Comparison of ENCODE assay signal across 23 cellular contexts in the genomic region with DNA sequence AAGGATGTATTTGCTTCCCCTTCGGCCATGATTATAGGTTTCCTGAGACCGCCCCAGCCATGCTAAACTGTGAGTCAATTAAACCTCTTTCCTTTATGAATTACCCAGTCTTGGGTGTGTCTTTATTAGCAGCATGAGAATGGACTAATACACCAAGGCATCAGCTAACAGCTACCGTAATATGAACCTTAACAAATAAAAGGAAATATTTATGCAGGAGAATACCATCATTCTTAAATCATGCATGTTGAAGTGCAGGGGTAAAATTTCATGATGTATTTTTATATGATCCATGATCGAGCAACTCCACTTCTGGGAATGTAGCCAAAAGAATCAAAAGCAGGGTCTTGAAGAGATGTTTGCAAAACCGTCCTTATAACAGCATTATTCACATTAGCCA.
"Had no signal": no experiment of that assay in that cellular context is flagged by ENCODE, and none has a peak within 500 bp of the region (broad histone marks: within the 10 kb centered on the region; RNA-seq: fewer than 3 reads in every experiment).

No MANE protein-coding gene starts in this region.

- H3K36me3 ChIP-seq: esophagus squamous epithelium, heart right ventricle, left ventricle myocardium inferior, sigmoid colon, spleen, thoracic aorta, upper lobe of left lung had no signal

- H3K4me3 ChIP-seq: esophagus squamous epithelium, heart right ventricle, left ventricle myocardium inferior, sigmoid colon, spleen, thoracic aorta, upper lobe of left lung had no signal

- ATAC-seq: activated CD8-positive, alpha-beta T cell treated with anti-CD3 and anti-CD28 coated beads for 36 hours; activated T-helper 17 cell treated with anti-CD3 and anti-CD28 coated beads, Interleukin-2, amount 50 U/mL, for 72 hours; heart right ventricle; stimulated activated memory B cell treated with anti-CD40 and anti-IgM and Interleukin-4, amounts not matched to agents 10 μg/mL and 1 μg/mL and 100 μg/mL, for 72 hours had no signal

- H3K27me3 ChIP-seq: esophagus squamous epithelium, heart right ventricle, sigmoid colon, spleen, upper lobe of left lung had no signal

- DNase-seq: activated B cell treated with CpG ODN at 0.5 μM for 24 hours; activated CD4-positive, alpha-beta T cell treated with anti-CD3 and anti-CD28 coated beads for 4 hours; activated CD8-positive, alpha-beta T cell treated with anti-CD3 and anti-CD28 coated beads for 36 hours; activated naive CD4-positive, alpha-beta T cell treated with Interleukin-2 at 50 U/mL for 16 hours; activated naive CD8-positive, alpha-beta T cell treated with anti-CD3 and anti-CD28 coated beads, Interleukin-2, amount 10 ng/mL, durations not matched to agents 7 days and 5 days; activated T-cell treated with anti-CD3 and anti-CD28 coated beads, Interleukin-2, amount 50 U/mL, for 1 hour; amygdala; dermis blood vessel endothelial cell; effector memory CD4-positive, alpha-beta T cell; esophagus squamous epithelium; heart right ventricle; kidney glomerular epithelial cell; left ventricle myocardium inferior; mammary epithelial cell; midbrain; posterior cingulate gyrus; sigmoid colon; spleen; stimulated activated CD4-positive, alpha-beta T cell treated with anti-CD3 and anti-CD28 coated beads, Interleukin-4, amount 100 ng/mL, for 4 hours; upper lobe of left lung had no signal

- H3K9me3 ChIP-seq: esophagus squamous epithelium, heart right ventricle, left ventricle myocardium inferior, sigmoid colon, thoracic aorta, upper lobe of left lung had no signal

- H3K4me1 ChIP-seq: esophagus squamous epithelium, heart right ventricle, left ventricle myocardium inferior, sigmoid colon, spleen had no signal

- H3K27ac ChIP-seq: esophagus squamous epithelium, heart right ventricle, left ventricle myocardium inferior, sigmoid colon, spleen, thoracic aorta, upper lobe of left lung had no signal
